8 cellular contexts compared by ENCODE assay signal in genomic region chr20:37992802-37993538, GRCh38. TPM values are rescaled to one million over a fixed set of nuclear protein-coding genes. Genes with fewer than 3 reads are reported as not detected.
DNase-seq lines count a peak whose midpoint lies in the region; ATAC-seq and TF ChIP-seq lines count a peak whose summit lies in the region.

No MANE protein-coding gene starts in this region.

- DNase-seq in NK-92 treated with Interleukin-12 subunit alpha and Interleukin-12 subunit beta, amount 100 ng/mL, for 24 hours (lab: John Stamatoyannopoulos, UW) = peak; percentile 46
- DNase-seq in NK-92 (lab: John Stamatoyannopoulos, UW; ENCODE audit: unreplicated experiment) = no peak
- DNase-seq in Jurkat, Clone E6-1 (ENCODE audit: low read depth, low spot score) = peak; percentile 28
- peak; percentile 55 for DNase-seq in WERI-Rb-1
- peak in 4 of 5 donors; percentile 60 to 80 (median 69) for DNase-seq in heart left ventricle
- DNase-seq in stimulated activated CD8-positive, alpha-beta memory T cell treated with anti-CD3 and anti-CD28 coated beads, Interleukin-4, amount 100 ng/mL, for 24 hours (ENCODE audit: low read depth) = peak; percentile 11

- 38 to 43% (median 40%) methylated on average over 5 of the region's 5 CpGs for WGBS in heart left ventricle, 4 donors

- peak; percentile 55 for TF ChIP-seq CTCF in WERI-Rb-1 (IDR thresholded peaks at IDR 0.05; ENCODE audit: low read depth, low read length)
- TF ChIP-seq CTCF in heart left ventricle (IDR thresholded peaks at IDR 0.05) = peak; percentile 54 to 78 (median 64)

- no peak overlapping the region for H3K4me3 ChIP-seq in Jurkat, Clone E6-1 (ENCODE audit: low read length)
- H3K4me3 ChIP-seq in WERI-Rb-1 (ENCODE audit: low read depth, low read length) (no peak overlapping the region), heart left ventricle (no peak overlapping the region)

- TF ChIP-seq POLR2A in heart left ventricle (IDR thresholded peaks at IDR 0.05) = no peak

- no peaks in the 10 kb centered on the region for H3K9me3 ChIP-seq in WERI-Rb-1 (ENCODE audit: severe bottlenecking)
- no peaks in the 10 kb centered on the region for H3K9me3 ChIP-seq in heart left ventricle

- peaks cover 9 to 73% (median 43%) of the 10 kb centered on the region in 12 donors for H3K4me1 ChIP-seq in heart left ventricle

- H3K36me3 ChIP-seq in WERI-Rb-1 = peaks cover 64% of the 10 kb centered on the region
- peaks cover 0 to 58% (median 42%) of the 10 kb centered on the region in 9 donors for H3K36me3 ChIP-seq in heart left ventricle

- H3K27me3 ChIP-seq in WERI-Rb-1 (ENCODE audit: insufficient read depth, low read depth, severe bottlenecking) (no peaks in the 10 kb centered on the region), heart left ventricle (no peaks in the 10 kb centered on the region)

- intact Hi-C loops in heart left ventricle (cut with DNase I) = loop anchor here (2.0 to 10.0 kb wide), 14 partner anchors 86 to 431 kb away; partner anchors contain the start of gene VSTM2L (in 3 of the 10)

- peak; percentile 67 to 84 (median 76) for ATAC-seq in heart left ventricle
- no peak for ATAC-seq in GM21390 (IDR thresholded peaks at IDR 0.05; ENCODE audit: unreplicated experiment)
- no peak for ATAC-seq in GM18909 (IDR thresholded peaks at IDR 0.05; ENCODE audit: poor library complexity, unreplicated experiment)

- H3K27ac ChIP-seq in WERI-Rb-1 (peak overlapping the region; percentile 71), heart left ventricle (peak overlapping the region; percentile 68 to 93 (median 83))

RNA-seq across cellular contexts. Expression of gene TTI1, which starts 40.3 kb away (rescaled TPM):
- polyA plus RNA-seq in Jurkat, Clone E6-1 (2012; ENCODE audit: insufficient read depth, insufficient read length) = 37.3 TPM
- total RNA-seq in heart left ventricle = 10 to 100 TPM in 8 of 9 donors, 1 to 10 TPM in 1; 9.7 to 13.3 (median 11.0) TPM
- polyA plus RNA-seq in heart left ventricle = 10 to 100 TPM in 1 of 2 donors, 1 to 10 TPM in 1; 7.3 to 10.9 TPM

RNA-seq across cellular contexts. Expression of gene RPRD1B, which starts 40.6 kb away (rescaled TPM):
- 24.9 TPM for polyA plus RNA-seq in Jurkat, Clone E6-1 (2012; ENCODE audit: insufficient read depth, insufficient read length)
- 10 to 100 TPM; 32.5 to 60.2 (median 43.1) TPM for total RNA-seq in heart left ventricle
- polyA plus RNA-seq in heart left ventricle = 10 to 100 TPM in 1 of 2 donors, 1 to 10 TPM in 1; 9.1 to 41.3 TPM

Comparison
In these comparisons a context has a peak if more than half of its experiments do, and no peak if none do; other contexts are left out.
1. ATAC-seq: peak in heart left ventricle (4 of 4); none in GM21390 (single experiment) and GM18909 (single experiment).